Comparison of ENCODE assay signal across 1 cellular context in the genomic region with DNA sequence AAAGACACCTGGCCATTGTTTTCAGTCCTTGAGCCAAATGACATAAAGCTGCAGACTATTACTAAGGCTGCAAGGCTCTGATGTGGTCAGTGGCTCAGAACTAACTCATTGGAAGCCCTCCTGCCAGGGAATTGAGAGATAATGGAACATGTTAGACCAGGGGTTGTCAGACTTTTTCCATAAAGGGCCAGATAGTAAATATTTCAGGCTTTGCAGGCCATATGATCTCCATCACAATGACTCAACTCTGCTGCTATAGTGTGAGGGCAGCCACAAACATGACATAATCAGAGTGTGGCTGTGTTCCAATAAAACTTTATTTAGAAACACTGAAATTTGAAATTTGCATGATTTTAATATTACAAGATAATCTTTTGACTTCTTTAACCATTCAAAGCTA.
TF ChIP-seq lines count a peak whose summit lies in the region.

No MANE protein-coding gene starts in this region.

TF ChIP-seq in IMR-90, 13 proteins besides CTCF, POLR2A, EP300 and RAD21 (continued from another document):
- no peak for TF ChIP-seq CHD1 (IDR thresholded peaks at IDR 0.05; ENCODE audit: low read depth, low read length)
- TF ChIP-seq, protein P1, sequence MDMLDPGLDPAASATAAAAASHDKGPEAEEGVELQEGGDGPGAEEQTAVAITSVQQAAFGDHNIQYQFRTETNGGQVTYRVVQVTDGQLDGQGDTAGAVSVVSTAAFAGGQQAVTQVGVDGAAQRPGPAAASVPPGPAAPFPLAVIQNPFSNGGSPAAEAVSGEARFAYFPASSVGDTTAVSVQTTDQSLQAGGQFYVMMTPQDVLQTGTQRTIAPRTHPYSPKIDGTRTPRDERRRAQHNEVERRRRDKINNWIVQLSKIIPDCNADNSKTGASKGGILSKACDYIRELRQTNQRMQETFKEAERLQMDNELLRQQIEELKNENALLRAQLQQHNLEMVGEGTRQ (IDR thresholded peaks at IDR 0.05; ENCODE audit: low read depth, low read length) = peak; percentile 22; the same call in 1 of the 2 replicates
- TF ChIP-seq MXI1 (IDR thresholded peaks at IDR 0.05; ENCODE audit: borderline replicate concordance, low read depth, low read length) = no peak
- TF ChIP-seq FOS (IDR thresholded peaks at IDR 0.05; ENCODE audit: low read depth, low read length) = peak; percentile 49; the same call in 1 of the 2 replicates
- TF ChIP-seq RFX5 (IDR thresholded peaks at IDR 0.05; ENCODE audit: low read depth, low read length) = no peak
- TF ChIP-seq SMC3 (IDR thresholded peaks at IDR 0.05; ENCODE audit: low read depth, low read length) = no peak
- TF ChIP-seq RCOR1 (IDR thresholded peaks at IDR 0.05; ENCODE audit: insufficient replicate concordance, low read length) = no peak
- no peak for TF ChIP-seq BHLHE40 (IDR thresholded peaks at IDR 0.05; ENCODE audit: low read depth, low read length)
- TF ChIP-seq MAFK (IDR thresholded peaks at IDR 0.05; ENCODE audit: low read depth, low read length) = no peak
- TF ChIP-seq MAZ (IDR thresholded peaks at IDR 0.05; ENCODE audit: borderline replicate concordance, low read depth, low read length) = no peak
- TF ChIP-seq CEBPB (IDR thresholded peaks at IDR 0.05; ENCODE audit: low read depth, low read length) = peak; percentile 31; the same call in 1 of the 2 replicates
